Comparison of ENCODE assay signal across 15 cellular contexts in the genomic region with DNA sequence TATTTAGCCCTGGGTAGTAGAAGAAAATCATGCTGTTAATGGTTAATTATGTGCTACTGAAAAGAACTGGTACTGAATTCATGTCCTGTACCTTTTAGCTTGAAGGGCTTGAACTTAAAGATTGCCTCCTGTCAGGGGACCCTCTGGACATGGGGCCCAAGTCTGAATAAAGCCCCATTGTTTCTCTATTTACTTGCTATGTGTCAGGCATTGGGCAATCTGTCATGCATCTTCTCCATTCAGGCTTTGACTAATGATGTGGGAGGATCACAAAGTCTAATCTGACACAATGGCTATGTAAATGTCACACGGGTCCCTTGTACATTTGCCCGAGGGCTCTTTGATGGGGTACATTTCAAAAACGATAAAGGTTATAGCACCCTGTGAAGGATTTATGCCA.
DNase-seq lines count a peak whose midpoint lies in the region; ATAC-seq lines count a peak whose summit lies in the region.
"Had no signal": no experiment of that assay in that cellular context is flagged by ENCODE, and none has a peak within 500 bp of the region (broad histone marks: within the 10 kb centered on the region; RNA-seq: fewer than 3 reads in every experiment).

No MANE protein-coding gene starts in this region.

- peak; percentile 17 to 22 for DNase-seq in NCI-H526 (lab: John Stamatoyannopoulos, UW)
- no peak for DNase-seq in NCI-H526 treated with DMSO at 0.1 percent for 48 hours (lab: John Stamatoyannopoulos, UW)
- peak; percentile 86 to 97 for DNase-seq in NCI-H2081 (lab: John Stamatoyannopoulos, UW)
- DNase-seq in foreskin melanocyte: peak; percentile 73
- peak; percentile 44 for DNase-seq in pons (ENCODE audit: low spot score)
- no peak for DNase-seq in T-helper 1 cell
- DNase-seq: DMS79, GF-D8, NCI-H1092, NCI-H1694 treated with DMSO at 0.1 percent for 48 hours, NCI-H524 treated with DMSO at 0.1 percent for 48 hours had no signal

- no peak for ATAC-seq in GM19467 (IDR thresholded peaks at IDR 0.05; ENCODE audit: unreplicated experiment)
- no peak for ATAC-seq in HG03280 (IDR thresholded peaks at IDR 0.05; ENCODE audit: unreplicated experiment)
- ATAC-seq: GM23338, K562 had no signal

Comparison
In these comparisons a context has a peak if more than half of its experiments do, and no peak if none do; other contexts are left out.
1. DNase-seq: peak in NCI-H526 (2 of 2), NCI-H2081 (2 of 2), foreskin melanocyte (single experiment) and pons (single experiment); none in NCI-H526 treated with DMSO at 0.1 percent for 48 hours (single experiment) and T-helper 1 cell (0 of 5).